20 cellular contexts compared by ENCODE assay signal in genomic region chr2:159722580-159722979, GRCh38. TPM values are rescaled to one million over a fixed set of nuclear protein-coding genes. Genes with fewer than 3 reads are reported as not detected.
A peak's percentile ranks its signal among the peaks of the same experiment; 100 is the strongest.
DNase-seq lines count a peak whose midpoint lies in the region; ATAC-seq, FAIRE-seq and TF ChIP-seq lines count a peak whose summit lies in the region.
"Had no signal": no experiment of that assay in that cellular context is flagged by ENCODE, and none has a peak within 500 bp of the region (broad histone marks: within the 10 kb centered on the region; RNA-seq: fewer than 3 reads in every experiment).

No MANE protein-coding gene starts in this region.

- FAIRE-seq in small intestine (lab: Jason Lieb, UNC) = no peak
- FAIRE-seq: D721Med had no signal

- no peak for DNase-seq in activated T-cell treated with anti-CD3 and anti-CD28 coated beads, Interleukin-2, amount 50 U/mL, for 24 hours
- DNase-seq in activated T-cell treated with anti-CD3 and anti-CD28 coated beads, Interleukin-2, amount 50 U/mL, for 4 hours = no peak
- no peak for DNase-seq in CD4-positive, CD25-positive, alpha-beta regulatory T cell
- DNase-seq in naive thymus-derived CD4-positive, alpha-beta T cell = no peak
- DNase-seq in breast epithelium (ENCODE audit: low spot score in 2 of 2) (no peak), small intestine (no peak), cerebellar cortex (ENCODE audit: low spot score) (no peak)
- DNase-seq: CD8-positive, alpha-beta T cell; DMS79; NCI-H1092; NCI-H146; NCI-H2081; NCI-H524 had no signal

- H3K4me1 Mint-ChIP-seq in activated T-cell treated with anti-CD3 and anti-CD28 coated beads, Interleukin-2, amount 50 U/mL, for 24 hours (ENCODE audit: low read depth) = peaks cover 90% of the 10 kb centered on the region
- H3K4me1 Mint-ChIP-seq in activated T-cell treated with anti-CD3 and anti-CD28 coated beads, Interleukin-2, amount 50 U/mL, for 4 hours (ENCODE audit: low read depth) = peaks cover 84% of the 10 kb centered on the region
- H3K4me1 Mint-ChIP-seq in CD4-positive, CD25-positive, alpha-beta regulatory T cell = peaks cover 54 to 95% (median 76%) of the 10 kb centered on the region in 4 donors
- H3K4me1 Mint-ChIP-seq in activated T-helper 17 cell treated with anti-CD3 and anti-CD28 coated beads, Interleukin-2, amount 50 U/mL, for 72 hours = peaks cover 60% of the 10 kb centered on the region
- peaks cover 57 to 100% (median 93%) of the 10 kb centered on the region in 7 donors for H3K4me1 Mint-ChIP-seq in naive thymus-derived CD4-positive, alpha-beta T cell

- no peak for TF ChIP-seq CTCF in breast epithelium (IDR thresholded peaks at IDR 0.05)

- POLR2A ChIA-PET in naive thymus-derived CD4-positive, alpha-beta T cell (lab: Charles Lee) = interaction anchor here (2.7 kb wide), 1 partner anchor 10 kb away, joined by 17 read pairs; the partner anchor contains the start of gene MARCHF7

- CTCF ChIA-PET in naive thymus-derived CD4-positive, alpha-beta T cell (lab: Charles Lee) = no interaction called here

- WGBS in small intestine, 3 donors = 93 to 97% (median 94%) methylated on average over 2 of the region's 2 CpGs

- H3K4me3 ChIP-seq in CD4-positive, CD25-positive, alpha-beta regulatory T cell (ENCODE audit: low read depth, low read length) = peak overlapping the region; percentile 42
- H3K4me3 ChIP-seq in naive thymus-derived CD4-positive, alpha-beta T cell (ENCODE audit: low read length) = no peak overlapping the region
- no peak overlapping the region for H3K4me3 ChIP-seq in breast epithelium
- no peak overlapping the region for H3K4me3 ChIP-seq in small intestine (ENCODE audit: low read depth in 1 of 2, low read length in 2 of 2)
- H3K4me3 ChIP-seq: HAP-1 had no signal

- no peak overlapping the region for H3K4me3 Mint-ChIP-seq in activated T-cell treated with anti-CD3 and anti-CD28 coated beads, Interleukin-2, amount 50 U/mL, for 24 hours
- H3K4me3 Mint-ChIP-seq in activated T-cell treated with anti-CD3 and anti-CD28 coated beads, Interleukin-2, amount 50 U/mL, for 4 hours = no peak overlapping the region
- H3K4me3 Mint-ChIP-seq in CD4-positive, CD25-positive, alpha-beta regulatory T cell = peak overlapping the region; percentile 34 to 72 (median 52)
- H3K4me3 Mint-ChIP-seq in activated T-helper 17 cell treated with anti-CD3 and anti-CD28 coated beads, Interleukin-2, amount 50 U/mL, for 72 hours = peak overlapping the region; percentile 34
- peak overlapping the region in 7 of 10 donors; percentile 30 to 69 (median 36) for H3K4me3 Mint-ChIP-seq in naive thymus-derived CD4-positive, alpha-beta T cell
- H3K4me3 Mint-ChIP-seq: B cell had no signal

- H3K4me1 ChIP-seq in CD4-positive, CD25-positive, alpha-beta regulatory T cell (ENCODE audit: control insufficient read depth, insufficient read depth, low read length, poor library complexity, severe bottlenecking) = peaks cover 54% of the 10 kb centered on the region
- H3K4me1 ChIP-seq in naive thymus-derived CD4-positive, alpha-beta T cell (ENCODE audit: control insufficient read depth in 2 of 2, insufficient read depth in 2 of 2, low read length in 2 of 2) = peaks cover 10 to 18% of the 10 kb centered on the region in 2 donors
- H3K4me1 ChIP-seq in breast epithelium (no peaks in the 10 kb centered on the region), small intestine (ENCODE audit: control insufficient read depth in 2 of 2, insufficient read depth in 1 of 2, low read depth in 1 of 2, low read length in 1 of 2) (peaks cover 0 to 2% of the 10 kb centered on the region in 2 donors)

- H3K27me3 Mint-ChIP-seq in activated T-cell treated with anti-CD3 and anti-CD28 coated beads, Interleukin-2, amount 50 U/mL, for 24 hours = no peaks in the 10 kb centered on the region
- no peaks in the 10 kb centered on the region for H3K27me3 Mint-ChIP-seq in activated T-cell treated with anti-CD3 and anti-CD28 coated beads, Interleukin-2, amount 50 U/mL, for 4 hours (ENCODE audit: low read depth)
- H3K27me3 Mint-ChIP-seq in CD4-positive, CD25-positive, alpha-beta regulatory T cell = no peaks in the 10 kb centered on the region
- no peaks in the 10 kb centered on the region for H3K27me3 Mint-ChIP-seq in activated T-helper 17 cell treated with anti-CD3 and anti-CD28 coated beads, Interleukin-2, amount 50 U/mL, for 72 hours
- H3K27me3 Mint-ChIP-seq in naive thymus-derived CD4-positive, alpha-beta T cell = no peaks in the 10 kb centered on the region
- H3K27me3 Mint-ChIP-seq: B cell had no signal

- peaks cover 47% of the 10 kb centered on the region for H3K36me3 ChIP-seq in CD4-positive, CD25-positive, alpha-beta regulatory T cell (ENCODE audit: control insufficient read depth, insufficient read depth, low read length)
- H3K36me3 ChIP-seq in naive thymus-derived CD4-positive, alpha-beta T cell (ENCODE audit: control insufficient read depth in 2 of 3, insufficient read depth in 3 of 3, low read length in 3 of 3) = peaks cover 0 to 16% (median 0%) of the 10 kb centered on the region in 3 experiments
- H3K36me3 ChIP-seq in breast epithelium (no peaks in the 10 kb centered on the region), small intestine (ENCODE audit: control insufficient read depth in 2 of 2, insufficient read depth in 2 of 2, low read length in 2 of 2) (peaks cover 2 to 4% of the 10 kb centered on the region in 2 donors)

- no peak for ATAC-seq in activated T-cell treated with anti-CD3 and anti-CD28 coated beads, Interleukin-2, amount 50 U/mL, for 4 hours
- ATAC-seq in CD4-positive, CD25-positive, alpha-beta regulatory T cell (ENCODE audit: low read depth in 2 of 2) = no peak
- no peak for ATAC-seq in activated T-helper 17 cell treated with anti-CD3 and anti-CD28 coated beads, Interleukin-2, amount 50 U/mL, for 72 hours (replicated peaks)
- ATAC-seq in naive thymus-derived CD4-positive, alpha-beta T cell = no peak
- ATAC-seq: CD8-positive, alpha-beta T cell; Panc1 had no signal

- no peak overlapping the region for H3K27ac ChIP-seq in CD4-positive, CD25-positive, alpha-beta regulatory T cell (ENCODE audit: insufficient read depth, low read length, poor library complexity, severe bottlenecking)
- H3K27ac ChIP-seq in naive thymus-derived CD4-positive, alpha-beta T cell (ENCODE audit: low read depth, low read length) = no peak overlapping the region
- no peak overlapping the region for H3K27ac ChIP-seq in breast epithelium
- no peak overlapping the region for H3K27ac ChIP-seq in small intestine (ENCODE audit: low read depth in 1 of 2, low read length in 1 of 2)
- H3K27ac ChIP-seq: 22Rv1, KMS-11 had no signal

- no peaks in the 10 kb centered on the region for H3K27me3 ChIP-seq in CD4-positive, CD25-positive, alpha-beta regulatory T cell (ENCODE audit: control insufficient read depth, insufficient read depth, low read length)
- no peaks in the 10 kb centered on the region for H3K27me3 ChIP-seq in naive thymus-derived CD4-positive, alpha-beta T cell (ENCODE audit: control insufficient read depth in 2 of 2, insufficient read depth in 2 of 2, low read length in 2 of 2)
- H3K27me3 ChIP-seq in breast epithelium = no peaks in the 10 kb centered on the region
- no peaks in the 10 kb centered on the region for H3K27me3 ChIP-seq in small intestine (ENCODE audit: control insufficient read depth in 2 of 2, insufficient read depth in 2 of 2, low read length in 2 of 2)

- no peak for TF ChIP-seq POLR2A in breast epithelium (IDR thresholded peaks at IDR 0.05)

- H3K9me3 ChIP-seq in CD4-positive, CD25-positive, alpha-beta regulatory T cell (ENCODE audit: control insufficient read depth in 2 of 2, low read length in 2 of 2) = no peaks in the 10 kb centered on the region
- no peaks in the 10 kb centered on the region for H3K9me3 ChIP-seq in naive thymus-derived CD4-positive, alpha-beta T cell (ENCODE audit: control insufficient read depth in 2 of 3, low read length in 3 of 3)
- H3K9me3 ChIP-seq in breast epithelium = no peaks in the 10 kb centered on the region
- H3K9me3 ChIP-seq in small intestine (ENCODE audit: control insufficient read depth, low read depth) = no peaks in the 10 kb centered on the region
- H3K9me3 ChIP-seq: HAP-1 had no signal

- peaks cover 95% of the 10 kb centered on the region for H3K36me3 Mint-ChIP-seq in activated T-cell treated with anti-CD3 and anti-CD28 coated beads, Interleukin-2, amount 50 U/mL, for 24 hours (ENCODE audit: low read depth)
- peaks cover 38% of the 10 kb centered on the region for H3K36me3 Mint-ChIP-seq in activated T-cell treated with anti-CD3 and anti-CD28 coated beads, Interleukin-2, amount 50 U/mL, for 4 hours (ENCODE audit: insufficient read depth)
- H3K36me3 Mint-ChIP-seq in CD4-positive, CD25-positive, alpha-beta regulatory T cell = peaks cover 34% of the 10 kb centered on the region
- peaks cover 100% of the 10 kb centered on the region for H3K36me3 Mint-ChIP-seq in activated T-helper 17 cell treated with anti-CD3 and anti-CD28 coated beads, Interleukin-2, amount 50 U/mL, for 72 hours (ENCODE audit: low read depth)
- peaks cover 8 to 50% (median 49%) of the 10 kb centered on the region in 5 donors for H3K36me3 Mint-ChIP-seq in naive thymus-derived CD4-positive, alpha-beta T cell

- peak overlapping the region; percentile 41 for H3K27ac Mint-ChIP-seq in activated T-cell treated with anti-CD3 and anti-CD28 coated beads, Interleukin-2, amount 50 U/mL, for 24 hours
- H3K27ac Mint-ChIP-seq in CD4-positive, CD25-positive, alpha-beta regulatory T cell = peak overlapping the region in 2 of 3 donors; percentile 17 to 78
- H3K27ac Mint-ChIP-seq in activated T-helper 17 cell treated with anti-CD3 and anti-CD28 coated beads, Interleukin-2, amount 50 U/mL, for 72 hours = no peak overlapping the region
- peak overlapping the region in 2 of 9 donors; percentile 5 to 77 for H3K27ac Mint-ChIP-seq in naive thymus-derived CD4-positive, alpha-beta T cell
- H3K27ac Mint-ChIP-seq: B cell; CD8-positive, alpha-beta T cell had no signal

- intact Hi-C loops in naive thymus-derived CD4-positive, alpha-beta T cell (cut with micrococcal nuclease) = no loop called here
- intact Hi-C loops in breast epithelium (cut with DNase I; ENCODE audit: low total_unique reads) = no loop called here

- peaks cover 3% of the 10 kb centered on the region for H3K9me3 Mint-ChIP-seq in activated T-cell treated with anti-CD3 and anti-CD28 coated beads, Interleukin-2, amount 50 U/mL, for 24 hours
- H3K9me3 Mint-ChIP-seq in activated T-cell treated with anti-CD3 and anti-CD28 coated beads, Interleukin-2, amount 50 U/mL, for 4 hours = no peaks in the 10 kb centered on the region
- H3K9me3 Mint-ChIP-seq in CD4-positive, CD25-positive, alpha-beta regulatory T cell = peaks cover 0 to 5% (median 0%) of the 10 kb centered on the region in 7 donors
- no peaks in the 10 kb centered on the region for H3K9me3 Mint-ChIP-seq in activated T-helper 17 cell treated with anti-CD3 and anti-CD28 coated beads, Interleukin-2, amount 50 U/mL, for 72 hours
- H3K9me3 Mint-ChIP-seq in naive thymus-derived CD4-positive, alpha-beta T cell = peaks cover 0 to 12% (median 4%) of the 10 kb centered on the region in 11 donors

RNA-seq across cellular contexts. Expression of gene MARCHF7, which starts 10.3 kb away (rescaled TPM):
- total RNA-seq in activated T-cell treated with anti-CD3 and anti-CD28 coated beads, Interleukin-2, amount 50 U/mL, for 4 hours = 10 to 100 TPM; 50.7 to 64.7 (median 63.8) TPM
- total RNA-seq in CD4-positive, CD25-positive, alpha-beta regulatory T cell = 88.2 TPM
- 100 to 1,000 TPM; 189 to 253 (median 228) TPM for polyA plus RNA-seq in CD4-positive, CD25-positive, alpha-beta regulatory T cell
- 10 to 100 TPM; 69.6 to 71.0 TPM for total RNA-seq in activated T-helper 17 cell treated with anti-CD3 and anti-CD28 coated beads, Interleukin-2, amount 50 U/mL, for 72 hours
- 100 to 1,000 TPM in 2 of 5 experiments, 10 to 100 TPM in 3; 64.3 to 120 (median 80.2) TPM for total RNA-seq in naive thymus-derived CD4-positive, alpha-beta T cell
- 100 to 1,000 TPM; 187 to 210 TPM for polyA plus RNA-seq in naive thymus-derived CD4-positive, alpha-beta T cell
- total RNA-seq in breast epithelium = 100 to 1,000 TPM in 2 of 3 donors, 10 to 100 TPM in 1; 85.9 to 154 (median 128) TPM
- polyA plus RNA-seq in small intestine = 10 to 100 TPM; 17.9 to 31.5 (median 22.4) TPM

Comparison
In these comparisons a context has a peak if more than half of its experiments do, and no peak if none do; other contexts are left out.
1. H3K4me3 Mint-ChIP-seq: peak in CD4-positive, CD25-positive, alpha-beta regulatory T cell (4 of 4), activated T-helper 17 cell treated with anti-CD3 and anti-CD28 coated beads, Interleukin-2, amount 50 U/mL, for 72 hours (single experiment) and naive thymus-derived CD4-positive, alpha-beta T cell (7 of 10); none in activated T-cell treated with anti-CD3 and anti-CD28 coated beads, Interleukin-2, amount 50 U/mL, for 24 hours (single experiment) and activated T-cell treated with anti-CD3 and anti-CD28 coated beads, Interleukin-2, amount 50 U/mL, for 4 hours (single experiment).